In the genomic region with DNA sequence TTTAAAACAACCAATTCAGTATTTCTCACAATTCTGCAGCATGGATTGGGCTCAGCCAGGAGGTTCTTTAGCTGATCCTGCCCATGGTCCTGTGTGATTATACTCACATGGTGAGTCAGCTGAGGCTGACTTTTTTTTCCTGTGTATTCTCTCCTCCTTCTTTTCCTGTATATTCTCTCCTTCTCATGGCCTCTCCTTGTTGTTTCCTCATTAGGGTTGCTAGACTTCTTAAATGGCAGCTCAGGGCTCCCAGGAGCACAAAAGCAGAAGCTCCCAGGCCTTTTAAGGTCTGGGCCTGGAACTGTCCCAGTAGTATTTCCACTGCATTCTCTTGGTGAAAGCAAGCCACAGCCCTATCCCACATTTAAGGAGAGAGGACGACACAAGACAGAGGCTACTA, we compare ENCODE assay signal across 20 cellular contexts. TPM values are rescaled to one million over a fixed set of nuclear protein-coding genes. Genes with fewer than 3 reads are reported as not detected.
DNase-seq lines count a peak whose midpoint lies in the region; ATAC-seq and TF ChIP-seq lines count a peak whose summit lies in the region.
"Had no signal": no experiment of that assay in that cellular context is flagged by ENCODE, and none has a peak within 500 bp of the region (broad histone marks: within the 10 kb centered on the region; RNA-seq: fewer than 3 reads in every experiment).

No MANE protein-coding gene starts in this region.

- no peak for TF ChIP-seq POLR2A in HCT116 (IDR thresholded peaks at IDR 0.05; ENCODE audit: borderline replicate concordance, extremely low read depth, insufficient read depth, insufficient read length)

- H3K4me2 ChIP-seq in HCT116 (ENCODE audit: low read length), result peak overlapping the region; percentile 85

- H3K9me3 Mint-ChIP-seq in stimulated activated effector memory CD8-positive, alpha-beta T cell treated with anti-CD3 and anti-CD28 coated beads, Interleukin-12 subunit alpha, Interleukin-12 subunit beta, amount 100 ng/mL, for 72 hours, result peaks cover 3% of the 10 kb centered on the region

- ATAC-seq in HCT116 (peak; percentile 64), HG02588 (IDR thresholded peaks at IDR 0.05; ENCODE audit: unreplicated experiment) (no peak)
- no peak for ATAC-seq in stimulated activated effector memory CD8-positive, alpha-beta T cell treated with anti-CD3 and anti-CD28 coated beads, Interleukin-12 subunit alpha, Interleukin-12 subunit beta, amount 100 ng/mL, for 72 hours
- ATAC-seq: left colon had no signal

- H3K9ac ChIP-seq in HCT116 (ENCODE audit: low read length) (peak overlapping the region; percentile 27), rectal smooth muscle tissue (ENCODE audit: low read length) (no peak overlapping the region)

- DNase-seq in HCT116 (ENCODE audit: low read depth, low spot score) (peak; percentile 66), RWPE1 (ENCODE audit: low spot score) (no peak), cardiac fibroblast (ENCODE audit: low read depth in 2 of 2) (peak; percentile 31 to 33), NCI-H2029 treated with DMSO at 0.1 percent for 48 hours (lab: John Stamatoyannopoulos, UW) (no peak)
- DNase-seq in stimulated activated CD4-positive, alpha-beta T cell treated with anti-CD3 and anti-CD28 coated beads, Interleukin-12 subunit alpha, Interleukin-12 subunit beta, amount 100 ng/mL, for 4 hours, result no peak
- DNase-seq in stimulated activated effector memory CD8-positive, alpha-beta T cell treated with anti-CD3 and anti-CD28 coated beads, Interleukin-12 subunit alpha, Interleukin-12 subunit beta, amount 100 ng/mL, for 72 hours (ENCODE audit: low spot score in 2 of 2), result no peak
- DNase-seq: activated CD4-positive, alpha-beta T cell treated with anti-CD3 and anti-CD28 coated beads, Interleukin-2, amount 10 ng/mL, durations not matched to agents 7 days and 5 days; activated gamma-delta T cell treated with Interleukin-2 at 50 U/mL for 16 hours; COR-L47; cortex of kidney; left colon; NCI-H524; SIG-M5; stimulated activated CD4-positive, alpha-beta T cell treated with anti-CD3 and anti-CD28 coated beads, Interleukin-1b, Interleukin-23, amount 100 ng/mL, for 48 hours; stimulated activated naive CD4-positive, alpha-beta T cell had no signal

- peak overlapping the region; percentile 81 for H3K27ac ChIP-seq in HCT116 (ENCODE audit: low read depth, low read length)
- H3K27ac ChIP-seq in RWPE1, result peak overlapping the region; percentile 38; the same call in 1 of the 2 replicates
- H3K27ac ChIP-seq in rectal smooth muscle tissue (ENCODE audit: low read depth, low read length), result peak overlapping the region; percentile 33
- H3K27ac ChIP-seq: neutrophil had no signal

- CTCF ChIA-PET in HCT116 (lab: Charles Lee) (interaction anchor here (5.9 kb wide), 1 partner anchor 38 kb away, joined by 32 read pairs; no protein-coding TSS in a partner anchor), RWPE1 (lab: Yijun Ruan, JAX) (interaction anchor here (0.5 to 0.9 kb wide), 3 partner anchors 36 to 528 kb away, joined by 3 to 5 read pairs (median 5); no protein-coding TSS in a partner anchor)

- H3K36me3 ChIP-seq in HCT116 (ENCODE audit: control insufficient read depth in 1 of 2, insufficient read depth in 2 of 2, low read length in 2 of 2) (peaks cover 3 to 17% of the 10 kb centered on the region in 2 experiments), rectal smooth muscle tissue (ENCODE audit: control insufficient read depth, insufficient read depth, low read length) (peaks cover 8% of the 10 kb centered on the region)
- H3K36me3 ChIP-seq: neutrophil had no signal

- TF ChIP-seq CTCF in HCT116 (IDR thresholded peaks at IDR 0.05 in 2 of 3, conservative IDR thresholded peaks at IDR 0.05 in 1 of 3; ENCODE audit: borderline replicate concordance in 1 of 3, insufficient read depth in 1 of 3, low read depth in 2 of 3, low read length in 2 of 3) (no peak), RWPE1 (conservative IDR thresholded peaks at IDR 0.05; ENCODE audit: low read depth) (no peak), cardiac fibroblast (IDR thresholded peaks at IDR 0.05; ENCODE audit: low read depth, low read length) (no peak)

- H3K4me1 ChIP-seq in HCT116 (ENCODE audit: control insufficient read depth in 1 of 2, insufficient read depth in 2 of 2, low read length in 2 of 2), result peaks cover 66 to 89% of the 10 kb centered on the region in 2 experiments
- H3K4me1 ChIP-seq in rectal smooth muscle tissue (ENCODE audit: control insufficient read depth, insufficient read depth, low read length), result peaks cover 39% of the 10 kb centered on the region

- H2AFZ ChIP-seq in HCT116 (ENCODE audit: low read depth, low read length, poor library complexity, severe bottlenecking), result no peak overlapping the region

- TF ChIP-seq RAD21 in HCT116 (IDR thresholded peaks at IDR 0.05; ENCODE audit: low read depth), result no peak

- H3K9me3 ChIP-seq in HCT116 (ENCODE audit: control insufficient read depth in 1 of 2, insufficient read depth in 1 of 2, low read depth in 1 of 2, low read length in 2 of 2), result no peaks in the 10 kb centered on the region
- H3K9me3 ChIP-seq: HAP-1, neutrophil had no signal

- H3K9me2 ChIP-seq in HCT116 (ENCODE audit: insufficient read depth), result no peaks in the 10 kb centered on the region

- peaks cover 3% of the 10 kb centered on the region; the same call in 1 of the 2 replicates for H4K20me1 ChIP-seq in HCT116 (ENCODE audit: insufficient read depth)

- peaks cover 20% of the 10 kb centered on the region for H3K79me2 ChIP-seq in HCT116 (ENCODE audit: insufficient read depth, low read length)

- no peak overlapping the region for H3K27ac Mint-ChIP-seq in stimulated activated effector memory CD8-positive, alpha-beta T cell treated with anti-CD3 and anti-CD28 coated beads, Interleukin-12 subunit alpha, Interleukin-12 subunit beta, amount 100 ng/mL, for 72 hours
- H3K27ac Mint-ChIP-seq: activated CD4-positive, alpha-beta T cell treated with anti-CD3 and anti-CD28 coated beads, Interleukin-2, amount 10 ng/mL, durations not matched to agents 7 days and 5 days had no signal

- H3K4me3 ChIP-seq in HCT116 (replicated peaks in 1 of 2; ENCODE audit: low read depth in 1 of 2, low read length in 2 of 2) (peak overlapping the region in 1 of 2 experiments; percentile 36; a peak in 1 of 4 replicates), cardiac fibroblast (replicated peaks in 1 of 2; ENCODE audit: low read depth in 2 of 2, low read length in 2 of 2) (no peak overlapping the region), rectal smooth muscle tissue (ENCODE audit: low read length) (no peak overlapping the region)
- H3K4me3 ChIP-seq: HAP-1, MG63 had no signal

- intact Hi-C loops in HCT116 (cut with micrococcal nuclease), result no loop called here

- H3K4me3 Mint-ChIP-seq in stimulated activated effector memory CD8-positive, alpha-beta T cell treated with anti-CD3 and anti-CD28 coated beads, Interleukin-12 subunit alpha, Interleukin-12 subunit beta, amount 100 ng/mL, for 72 hours, result no peak overlapping the region
- H3K4me3 Mint-ChIP-seq: activated CD4-positive, alpha-beta T cell treated with anti-CD3 and anti-CD28 coated beads, Interleukin-2, amount 10 ng/mL, durations not matched to agents 7 days and 5 days had no signal

- POLR2A ChIA-PET in HCT116 (lab: Charles Lee), result interaction anchor here (0.9 kb wide), 1 partner anchor 8 kb away, joined by 3 read pairs; no protein-coding TSS in a partner anchor
- POLR2A ChIA-PET in RWPE1 (lab: Yijun Ruan, JAX; ENCODE audit: low non-redundant PET), result no interaction called here

- peaks cover 5% of the 10 kb centered on the region for H3K36me3 Mint-ChIP-seq in stimulated activated effector memory CD8-positive, alpha-beta T cell treated with anti-CD3 and anti-CD28 coated beads, Interleukin-12 subunit alpha, Interleukin-12 subunit beta, amount 100 ng/mL, for 72 hours

- H3K4me1 Mint-ChIP-seq in stimulated activated effector memory CD8-positive, alpha-beta T cell treated with anti-CD3 and anti-CD28 coated beads, Interleukin-12 subunit alpha, Interleukin-12 subunit beta, amount 100 ng/mL, for 72 hours, result no peaks in the 10 kb centered on the region

- RAD21 ChIA-PET in HCT116 (lab: Charles Lee; ENCODE audit: low non-redundant PET in 1 of 2, low total read pairs in 2 of 2, uncharacterized antibody in 2 of 2, unreplicated experiment in 2 of 2), result interaction anchor here (1.2 to 1.8 kb wide), 3 partner anchors 26 to 38 kb away, joined by 3 to 5 read pairs (median 3); a partner anchor contains a TSS

- H3K27me3 ChIP-seq in HCT116 (ENCODE audit: insufficient read depth, low read length) (no peaks in the 10 kb centered on the region), rectal smooth muscle tissue (ENCODE audit: control insufficient read depth, insufficient read depth, low read length) (no peaks in the 10 kb centered on the region)
- H3K27me3 ChIP-seq: MG63, neutrophil had no signal

- no TSS peak for BruUV-seq in HCT116 (replicated peaks; lab: Mats Ljungman, UMichigan)

TF ChIP-seq in HCT116, 20 proteins besides CTCF, POLR2A, EP300 and RAD21:
- no peak for TF ChIP-seq JUND (IDR thresholded peaks at IDR 0.05)
- TF ChIP-seq SRF (IDR thresholded peaks at IDR 0.05; ENCODE audit: low read depth), result peak; percentile 77
- TF ChIP-seq SP1 (IDR thresholded peaks at IDR 0.05; ENCODE audit: low read depth), result no peak
- no peak for TF ChIP-seq EZH2 (IDR thresholded peaks at IDR 0.05)
- no peak for TF ChIP-seq POLR2AphosphoS5 (IDR thresholded peaks at IDR 0.05; ENCODE audit: low read depth, low read length)

RNA-seq across cellular contexts. Expression of a gene that starts 26.8 kb away (rescaled TPM):
- 23.5 TPM for total RNA-seq in HCT116 (2021; ENCODE audit: unreplicated experiment)
- 13.2 and 14.7 TPM in 2 replicates for polyA plus RNA-seq in HCT116 (2012)

Comparison
In these comparisons a context has a peak if more than half of its experiments do, and no peak if none do; other contexts are left out.
1. DNase-seq: peak in HCT116 (single experiment) and cardiac fibroblast (2 of 2); none in RWPE1 (single experiment), stimulated activated CD4-positive, alpha-beta T cell treated with anti-CD3 and anti-CD28 coated beads, Interleukin-12 subunit alpha, Interleukin-12 subunit beta, amount 100 ng/mL, for 4 hours (single experiment), NCI-H2029 treated with DMSO at 0.1 percent for 48 hours (single experiment) and stimulated activated effector memory CD8-positive, alpha-beta T cell treated with anti-CD3 and anti-CD28 coated beads, Interleukin-12 subunit alpha, Interleukin-12 subunit beta, amount 100 ng/mL, for 72 hours (0 of 2).
2. Peak in every context shown above with its lines, with median percentiles within 50 percentile points of each other: H3K27ac ChIP-seq.